Comparison of ENCODE assay signal across 17 cellular contexts in genomic region chr5:19175776-19176570, GRCh38.
DNase-seq lines count a peak whose midpoint lies in the region; ATAC-seq and TF ChIP-seq lines count a peak whose summit lies in the region.
"Had no signal": no experiment of that assay in that cellular context is flagged by ENCODE, and none has a peak within 500 bp of the region (broad histone marks: within the 10 kb centered on the region; RNA-seq: fewer than 3 reads in every experiment).

No MANE protein-coding gene starts in this region.

- H3K4me2 ChIP-seq in neuronal stem cell (ENCODE audit: insufficient read depth, low read length, poor library complexity, severe bottlenecking), result no peak overlapping the region

- peak overlapping the region; percentile 49 for H2AFZ ChIP-seq in neuronal stem cell (ENCODE audit: low read length)

- no TSS peak for BruUV-seq in Calu3 (replicated peaks; lab: Mats Ljungman, UMichigan)

- DNase-seq in NCI-H1092 treated with DMSO at 0.1 percent for 48 hours (lab: John Stamatoyannopoulos, UW) (peak; percentile 47), NCI-H1092 (lab: John Stamatoyannopoulos, UW) (no peak), NCI-H2171 treated with DMSO at 0.1 percent for 48 hours (lab: John Stamatoyannopoulos, UW) (peak; percentile 93), NCI-H82 treated with DMSO at 0.1 percent for 48 hours (lab: John Stamatoyannopoulos, UW; ENCODE audit: unreplicated experiment) (peak; percentile 83), neuronal stem cell (ENCODE audit: low spot score) (no peak), Calu3 (no peak), SIG-M5 treated with dmso at 0.1 percent for 504 hours (lab: John Stamatoyannopoulos, UW; ENCODE audit: unreplicated experiment) (no peak)
- DNase-seq: BE2C; CD4-positive, alpha-beta memory T cell; H9; KG1; NCI-H1048; NCI-H526; T-helper 1 cell had no signal

- WGBS in neuronal stem cell (ENCODE audit: extremely low coverage in 2 of 2, insufficient read length in 2 of 2, insufficient replicate concordance in 1 of 2), 2 donors, result no CpG with 5 or more reads among the region's 3 CpGs

- H2BK15ac ChIP-seq in neuronal stem cell (ENCODE audit: low read length), result no peak overlapping the region

- no peak overlapping the region for H2BK120ac ChIP-seq in neuronal stem cell (ENCODE audit: low read depth, low read length)

- H3K36me3 ChIP-seq in neuronal stem cell (replicated peaks in 1 of 2; ENCODE audit: control insufficient read depth in 2 of 2, insufficient read depth in 2 of 2, low read length in 2 of 2), result no peaks in the 10 kb centered on the region
- H3K36me3 ChIP-seq: BE2C had no signal

- TF ChIP-seq CTCF in Calu3 (IDR thresholded peaks at IDR 0.05; ENCODE audit: unreplicated experiment), result no peak

- intact Hi-C loops in Calu3 (cut with micrococcal nuclease; ENCODE audit: unreplicated experiment), result no loop called here

- no peak overlapping the region for H4K91ac ChIP-seq in neuronal stem cell (ENCODE audit: low read depth, low read length, poor library complexity)

- H3K9me3 ChIP-seq in neuronal stem cell (replicated peaks in 1 of 2; ENCODE audit: control insufficient read depth in 2 of 2, insufficient read depth in 1 of 2, low read depth in 1 of 2, low read length in 2 of 2), result no peaks in the 10 kb centered on the region
- H3K9me3 ChIP-seq: BE2C had no signal

- H3K4me3 Mint-ChIP-seq in Calu3 (ENCODE audit: low read depth, unreplicated experiment), result no peak overlapping the region
- H3K4me3 Mint-ChIP-seq: CD4-positive, alpha-beta memory T cell; H9 had no signal

- no peak overlapping the region for H3K14ac ChIP-seq in neuronal stem cell (ENCODE audit: low read length)

- H3K27ac ChIP-seq in neuronal stem cell (replicated peaks; ENCODE audit: low read length), result no peak overlapping the region
- H3K27ac ChIP-seq: 22Rv1, SK-N-MC had no signal

- no peaks in the 10 kb centered on the region for H3K4me1 ChIP-seq in neuronal stem cell (ENCODE audit: control insufficient read depth in 2 of 2, insufficient read depth in 1 of 2, low read depth in 1 of 2, low read length in 2 of 2)
- H3K4me1 ChIP-seq: BE2C had no signal

- no peaks in the 10 kb centered on the region for H3K79me1 ChIP-seq in neuronal stem cell (ENCODE audit: low read depth, low read length)

- H3K9ac ChIP-seq in neuronal stem cell (ENCODE audit: low read depth, low read length, poor library complexity), result no peak overlapping the region

- no peak overlapping the region for H2AK5ac ChIP-seq in neuronal stem cell (ENCODE audit: low read depth, low read length)

- H3K18ac ChIP-seq in neuronal stem cell (ENCODE audit: low read length), result no peak overlapping the region

- no peak overlapping the region for H2BK5ac ChIP-seq in neuronal stem cell (ENCODE audit: low read length)

- CTCF ChIA-PET in Calu3 (lab: Charles Lee), result no interaction called here

- no peaks in the 10 kb centered on the region for H3K4me1 Mint-ChIP-seq in Calu3 (ENCODE audit: low read depth, unreplicated experiment)
- H3K4me1 Mint-ChIP-seq: CD4-positive, alpha-beta memory T cell; H9 had no signal

- no peak overlapping the region for H4K8ac ChIP-seq in neuronal stem cell (ENCODE audit: low read depth, low read length)

- no peak overlapping the region for H3K23ac ChIP-seq in neuronal stem cell (ENCODE audit: low read depth, low read length, poor library complexity)

- H3K4ac ChIP-seq in neuronal stem cell (ENCODE audit: low read length), result no peak overlapping the region

- no peaks in the 10 kb centered on the region for H3K27me3 ChIP-seq in neuronal stem cell (ENCODE audit: control insufficient read depth in 3 of 3, insufficient read depth in 3 of 3, low read depth in 1 of 3, low read length in 3 of 3)
- H3K27me3 ChIP-seq: BE2C had no signal

- no peaks in the 10 kb centered on the region for H3K36me3 Mint-ChIP-seq in Calu3 (ENCODE audit: insufficient read depth, unreplicated experiment)
- H3K36me3 Mint-ChIP-seq: CD4-positive, alpha-beta memory T cell had no signal

- no peak for ATAC-seq in HG03460 (IDR thresholded peaks at IDR 0.05; ENCODE audit: unreplicated experiment)

- H3K9me3 Mint-ChIP-seq in Calu3 (ENCODE audit: low read depth, unreplicated experiment), result no peaks in the 10 kb centered on the region
- H3K9me3 Mint-ChIP-seq: H9 had no signal

- no peaks in the 10 kb centered on the region for H3K27me3 Mint-ChIP-seq in Calu3 (ENCODE audit: unreplicated experiment)
- H3K27me3 Mint-ChIP-seq: CD4-positive, alpha-beta memory T cell had no signal

- no peak overlapping the region for H2BK12ac ChIP-seq in neuronal stem cell (ENCODE audit: low read length)

- H3K27ac Mint-ChIP-seq in Calu3 (ENCODE audit: unreplicated experiment), result no peak overlapping the region
- H3K27ac Mint-ChIP-seq: CD4-positive, alpha-beta memory T cell; H9 had no signal

- H3K4me3 ChIP-seq in neuronal stem cell (ENCODE audit: low read length in 2 of 2), result no peak overlapping the region
- H3K4me3 ChIP-seq: SK-N-MC had no signal

Comparison
In these comparisons a context has a peak if more than half of its experiments do, and no peak if none do; other contexts are left out.
1. DNase-seq: peak in NCI-H1092 treated with DMSO at 0.1 percent for 48 hours (single experiment), NCI-H2171 treated with DMSO at 0.1 percent for 48 hours (single experiment) and NCI-H82 treated with DMSO at 0.1 percent for 48 hours (single experiment); none in NCI-H1092 (single experiment), neuronal stem cell (single experiment), Calu3 (single experiment) and SIG-M5 treated with dmso at 0.1 percent for 504 hours (single experiment).